Comparison of ENCODE assay signal across 1 cellular context in genomic region chr19:41273076-41273475, GRCh38.
TF ChIP-seq lines count a peak whose summit lies in the region.

No MANE protein-coding gene starts in this region.

TF ChIP-seq in A549, 52 proteins besides CTCF, POLR2A, EP300 and RAD21 (continued from another document):
- TF ChIP-seq HMGXB4 (CRISPR knock-in tag; IDR thresholded peaks at IDR 0.05; ENCODE audit: borderline replicate concordance) (no peak), TP53 (CRISPR knock-in tag; IDR thresholded peaks at IDR 0.05) (no peak), POLR2AphosphoS2 (conservative IDR thresholded peaks at IDR 0.05; ENCODE audit: low read length) (no peak)
